ENCODE assay signal across 26 cellular contexts in the genomic region with DNA sequence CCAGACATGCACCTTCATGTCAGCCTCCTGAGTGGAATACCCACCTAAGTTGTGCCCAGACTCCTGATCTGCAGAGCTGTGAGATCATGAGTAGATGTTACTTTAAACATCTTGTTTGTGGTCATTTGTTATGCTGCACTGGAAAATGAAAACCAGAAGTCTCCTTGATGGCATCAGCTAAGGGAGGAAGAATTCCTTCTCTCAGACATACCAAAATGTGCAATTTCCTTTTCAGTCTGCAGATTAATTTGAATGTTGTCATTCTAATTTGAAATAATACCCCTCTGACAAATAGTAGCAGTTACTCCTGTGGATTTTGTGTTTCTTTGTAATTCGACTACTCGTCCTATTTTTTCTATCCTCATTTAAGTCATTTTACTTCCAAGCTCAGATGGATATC. TPM values are rescaled to one million over a fixed set of nuclear protein-coding genes. Genes with fewer than 3 reads are reported as not detected.
DNase-seq lines count a peak whose midpoint lies in the region; ATAC-seq and TF ChIP-seq lines count a peak whose summit lies in the region.
"Had no signal": no experiment of that assay in that cellular context is flagged by ENCODE, and none has a peak within 500 bp of the region (broad histone marks: within the 10 kb centered on the region; RNA-seq: fewer than 3 reads in every experiment).

No MANE protein-coding gene starts in this region.

- H3K27me3 Mint-ChIP-seq in osteocyte (ENCODE audit: unreplicated experiment) = no peaks in the 10 kb centered on the region
- H3K27me3 Mint-ChIP-seq: activated B cell treated with CpG ODN at 0.5 μM for 24 hours had no signal

- H3K36me3 Mint-ChIP-seq in osteocyte (ENCODE audit: unreplicated experiment) = peaks cover 42% of the 10 kb centered on the region
- H3K36me3 Mint-ChIP-seq: activated CD8-positive, alpha-beta memory T cell treated with anti-CD3 and anti-CD28 coated beads, Interleukin-2, amount 10 ng/mL, durations not matched to agents 7 days and 5 days; naive thymus-derived CD8-positive, alpha-beta T cell; stimulated activated memory B cell treated with anti-CD40 and anti-IgM and Interleukin-4, amounts not matched to agents 10 μg/mL and 1 μg/mL and 100 μg/mL, for 72 hours; type B pancreatic cell had no signal

- peaks cover 4% of the 10 kb centered on the region; the same call in 1 of the 2 replicates for H4K20me1 ChIP-seq in GM23248 (ENCODE audit: insufficient read depth)

- peaks cover 3% of the 10 kb centered on the region; the same call in 1 of the 2 replicates for H3K36me3 ChIP-seq in GM23248 (ENCODE audit: low read depth)
- H3K36me3 ChIP-seq in ovary = no peaks in the 10 kb centered on the region
- H3K36me3 ChIP-seq in upper lobe of right lung = no peaks in the 10 kb centered on the region
- H3K36me3 ChIP-seq: left ventricle myocardium inferior, SJCRH30 had no signal

- peaks cover 61% of the 10 kb centered on the region for H3K4me1 ChIP-seq in GM23248 (ENCODE audit: insufficient read depth)
- H3K4me1 ChIP-seq in ovary (ENCODE audit: insufficient read depth) = no peaks in the 10 kb centered on the region
- H3K4me1 ChIP-seq in upper lobe of right lung = no peaks in the 10 kb centered on the region
- H3K4me1 ChIP-seq: left ventricle myocardium inferior, SJCRH30 had no signal

- no peak for TF ChIP-seq CTCF in fibroblast of mammary gland (conservative IDR thresholded peaks at IDR 0.05; ENCODE audit: control insufficient read depth, insufficient read depth, low read depth, low read length)
- no peak for TF ChIP-seq CTCF in osteocyte (IDR thresholded peaks at IDR 0.05)
- no peak for TF ChIP-seq CTCF in ovary (IDR thresholded peaks at IDR 0.05)
- no peak for TF ChIP-seq CTCF in upper lobe of right lung (IDR thresholded peaks at IDR 0.05)

- 19 to 33% methylated on average over 2 of the region's 2 CpGs for WGBS in GM23248 (ENCODE audit: low coverage in 1 of 2, low lambda C conversion rate in 2 of 2, missing lambda C conversion rate in 2 of 2), 2 experiments
- WGBS in ovary, 3 donors = 82 to 88% (median 83%) methylated on average over 2 of the region's 2 CpGs

- H3K27me3 ChIP-seq in GM23248 (replicated peaks; ENCODE audit: insufficient read depth) (no peaks in the 10 kb centered on the region), ovary (no peaks in the 10 kb centered on the region), upper lobe of right lung (no peaks in the 10 kb centered on the region)
- H3K27me3 ChIP-seq: SJCRH30 had no signal

- in situ Hi-C loops in GM23248 (cut with MboI) = no loop called here

- H2AFZ ChIP-seq in GM23248 = no peak overlapping the region

- TF ChIP-seq EP300 in ovary (IDR thresholded peaks at IDR 0.05) = no peak

- no peaks in the 10 kb centered on the region for H3K9me3 ChIP-seq in GM23248 (ENCODE audit: low read depth)
- no peaks in the 10 kb centered on the region for H3K9me3 ChIP-seq in ovary
- H3K9me3 ChIP-seq in upper lobe of right lung = no peaks in the 10 kb centered on the region
- H3K9me3 ChIP-seq: SJCRH30 had no signal

- intact Hi-C loops in ovary (cut with DNase I) = no loop called here
- intact Hi-C loops in upper lobe of right lung (cut with DNase I) = no loop called here

- peaks cover 93% of the 10 kb centered on the region for H3K79me2 ChIP-seq in GM23248 (ENCODE audit: insufficient read depth)

- peaks cover 66% of the 10 kb centered on the region for H3F3A ChIP-seq in GM23248 (ENCODE audit: insufficient read depth)

- peaks cover 4% of the 10 kb centered on the region for H3K9me3 Mint-ChIP-seq in osteocyte (ENCODE audit: unreplicated experiment)
- H3K9me3 Mint-ChIP-seq: naive thymus-derived CD8-positive, alpha-beta T cell; stimulated activated memory B cell treated with anti-CD40 and anti-IgM and Interleukin-4, amounts not matched to agents 10 μg/mL and 1 μg/mL and 100 μg/mL, for 72 hours; type B pancreatic cell had no signal

- DNase-seq in GM23248 (peak; percentile 66), amniotic epithelial cell (ENCODE audit: low read depth) (peak; percentile 53), fibroblast of mammary gland (ENCODE audit: low read depth) (peak; percentile 50), osteocyte (ENCODE audit: extremely low spot score, unreplicated experiment) (no peak), ovary (no peak), upper lobe of right lung (no peak)
- DNase-seq: activated B cell treated with CpG ODN at 0.5 μM for 24 hours; activated CD8-positive, alpha-beta memory T cell treated with anti-CD3 and anti-CD28 coated beads, Interleukin-2, amount 10 ng/mL, durations not matched to agents 7 days and 5 days; activated T-cell treated with anti-CD3 and anti-CD28 coated beads, Interleukin-2, amount 50 U/mL, for 72 hours; COR-L47; DMS53; left ventricle myocardium inferior; mesenchymal stem cell; naive thymus-derived CD8-positive, alpha-beta T cell; NCI-H2107; NCI-H446 treated with DMSO at 0.1 percent for 48 hours; NCI-H774; nucleus accumbens; SJCRH30 had no signal

- H3K9ac ChIP-seq in GM23248 = peak overlapping the region; percentile 17; the same call in 1 of the 2 replicates

- H3K4me3 Mint-ChIP-seq in osteocyte (ENCODE audit: unreplicated experiment) = peak overlapping the region; percentile 1
- H3K4me3 Mint-ChIP-seq: activated B cell treated with CpG ODN at 0.5 μM for 24 hours; activated CD8-positive, alpha-beta memory T cell treated with anti-CD3 and anti-CD28 coated beads, Interleukin-2, amount 10 ng/mL, durations not matched to agents 7 days and 5 days; activated T-cell treated with anti-CD3 and anti-CD28 coated beads, Interleukin-2, amount 50 U/mL, for 72 hours; naive thymus-derived CD8-positive, alpha-beta T cell; stimulated activated memory B cell treated with anti-CD40 and anti-IgM and Interleukin-4, amounts not matched to agents 10 μg/mL and 1 μg/mL and 100 μg/mL, for 72 hours; type B pancreatic cell had no signal

- ATAC-seq in upper lobe of right lung (no peak), GM19328 (IDR thresholded peaks at IDR 0.05; ENCODE audit: unreplicated experiment) (no peak), GM18517 (IDR thresholded peaks at IDR 0.05; ENCODE audit: unreplicated experiment) (no peak)
- ATAC-seq: activated CD8-positive, alpha-beta memory T cell treated with anti-CD3 and anti-CD28 coated beads, Interleukin-2, amount 10 ng/mL, durations not matched to agents 7 days and 5 days; activated T-cell treated with anti-CD3 and anti-CD28 coated beads, Interleukin-2, amount 50 U/mL, for 72 hours; naive thymus-derived CD8-positive, alpha-beta T cell; stimulated activated memory B cell treated with anti-CD40 and anti-IgM and Interleukin-4, amounts not matched to agents 10 μg/mL and 1 μg/mL and 100 μg/mL, for 72 hours had no signal

- H3K27ac ChIP-seq in GM23248 (peak overlapping the region; percentile 54), ovary (no peak overlapping the region), upper lobe of right lung (no peak overlapping the region)
- H3K27ac ChIP-seq: C4-2B, left ventricle myocardium inferior, SJCRH30 had no signal

- no peaks in the 10 kb centered on the region for H3K9me2 ChIP-seq in GM23248 (ENCODE audit: insufficient read depth)

- H3K4me2 ChIP-seq in GM23248 (ENCODE audit: unreplicated experiment) = peak overlapping the region; percentile 72

- peak overlapping the region; percentile 71 for H3K27ac Mint-ChIP-seq in osteocyte (ENCODE audit: unreplicated experiment)
- H3K27ac Mint-ChIP-seq: activated B cell treated with CpG ODN at 0.5 μM for 24 hours; activated CD8-positive, alpha-beta memory T cell treated with anti-CD3 and anti-CD28 coated beads, Interleukin-2, amount 10 ng/mL, durations not matched to agents 7 days and 5 days; activated T-cell treated with anti-CD3 and anti-CD28 coated beads, Interleukin-2, amount 50 U/mL, for 72 hours; naive thymus-derived CD8-positive, alpha-beta T cell; stimulated activated memory B cell treated with anti-CD40 and anti-IgM and Interleukin-4, amounts not matched to agents 10 μg/mL and 1 μg/mL and 100 μg/mL, for 72 hours; type B pancreatic cell had no signal

- H3K4me3 ChIP-seq in GM23248 = peak overlapping the region; percentile 42
- H3K4me3 ChIP-seq in fibroblast of mammary gland (ENCODE audit: control insufficient read depth, low read depth, low read length) = no peak overlapping the region
- no peak overlapping the region for H3K4me3 ChIP-seq in ovary
- H3K4me3 ChIP-seq in upper lobe of right lung = no peak overlapping the region
- H3K4me3 ChIP-seq: left ventricle myocardium inferior, SJCRH30 had no signal

- peaks cover 73% of the 10 kb centered on the region for H3K4me1 Mint-ChIP-seq in osteocyte (ENCODE audit: unreplicated experiment)
- H3K4me1 Mint-ChIP-seq: activated B cell treated with CpG ODN at 0.5 μM for 24 hours; stimulated activated memory B cell treated with anti-CD40 and anti-IgM and Interleukin-4, amounts not matched to agents 10 μg/mL and 1 μg/mL and 100 μg/mL, for 72 hours had no signal

- TF ChIP-seq POLR2A in ovary (IDR thresholded peaks at IDR 0.05) = no peak

RNA-seq across cellular contexts. Expression of gene ITGBL1, which starts 59.3 kb away (rescaled TPM):
- total RNA-seq in GM23248 (2014; rRNA removed; shearing (Covaris generic)) = 459 and 462 TPM in 2 replicates
- polyA plus RNA-seq in GM23248 (2016; fragmentation: Nextera tagmentation; extraction: Ambion mirVana) (332 and 336 TPM in 2 replicates), ovary (1 to 10 TPM in 1 of 2 donors, under 1 TPM in 1; 0.45 to 9.3 TPM)
- total RNA-seq in osteocyte (1,450 and 1,519 TPM in 2 replicates), ovary (1 to 10 TPM in 5 of 7 donors, under 1 TPM in 2; 0.48 to 5.0 (median 1.8) TPM), upper lobe of right lung (43.6 TPM)
- total RNA-seq: activated B cell treated with CpG ODN at 0.5 μM for 24 hours; activated T-cell treated with anti-CD3 and anti-CD28 coated beads, Interleukin-2, amount 50 U/mL, for 72 hours; G401; naive thymus-derived CD8-positive, alpha-beta T cell; SJCRH30; T-helper 1 cell treated with Interleukin-12 subunit alpha and Interleukin-12 subunit beta and Interleukin-4 antibody, amounts not matched to agents 30 ng/mL and 1 ng/mL, for 36 hours had no signal
- polyA plus RNA-seq: naive thymus-derived CD8-positive, alpha-beta T cell had no signal

Comparison
In these comparisons a context has a peak if more than half of its experiments do, and no peak if none do; other contexts are left out.
1. DNase-seq: peak in GM23248 (single experiment), amniotic epithelial cell (single experiment) and fibroblast of mammary gland (single experiment); none in osteocyte (single experiment), ovary (0 of 5) and upper lobe of right lung (single experiment).
2. RNA of gene ITGBL1, which starts 59.3 kb away (total RNA-seq): 1,450 to 1,519 TPM in osteocyte and 459 to 462 TPM in GM23248; 43.6 TPM in upper lobe of right lung (single experiment) and 0.48 to 5.0 TPM in ovary; every median in the first group is over 10 times any median in the second.